In the genomic region with DNA sequence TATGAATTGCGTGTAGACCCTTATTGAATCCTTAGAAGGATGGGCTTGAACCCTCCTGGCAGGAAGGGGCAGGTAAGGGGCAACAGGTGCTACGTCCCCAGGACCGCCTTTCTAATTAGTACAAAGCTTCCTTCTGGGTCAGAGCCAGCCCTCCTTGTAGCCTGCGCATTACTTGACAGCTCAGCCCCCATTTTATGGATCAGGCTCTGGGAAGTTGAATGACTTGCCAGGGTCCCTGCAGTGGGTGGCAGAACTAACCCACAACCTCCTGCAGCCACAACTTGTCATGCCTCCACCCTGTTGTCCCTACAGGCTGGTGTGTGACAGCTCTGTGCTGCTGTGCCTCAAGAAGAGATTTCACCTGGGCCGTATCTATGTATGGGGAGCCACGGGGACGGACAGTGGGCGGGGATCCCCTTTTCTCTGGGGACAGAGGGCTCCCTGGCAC, we compare ENCODE assay signal across 14 cellular contexts. TPM values are rescaled to one million over a fixed set of nuclear protein-coding genes. Genes with fewer than 3 reads are reported as not detected.
DNase-seq lines count a peak whose midpoint lies in the region; ATAC-seq and TF ChIP-seq lines count a peak whose summit lies in the region.
"Had no signal": no experiment of that assay in that cellular context is flagged by ENCODE, and none has a peak within 500 bp of the region (broad histone marks: within the 10 kb centered on the region; RNA-seq: fewer than 3 reads in every experiment).

No MANE protein-coding gene starts in this region.

- H3K9me3 Mint-ChIP-seq in Calu3 (ENCODE audit: low read depth, unreplicated experiment) (no peaks in the 10 kb centered on the region), nephron (peaks cover 2% of the 10 kb centered on the region)
- no peaks in the 10 kb centered on the region for H3K9me3 Mint-ChIP-seq in activated naive CD8-positive, alpha-beta T cell treated with anti-CD3 and anti-CD28 coated beads, Interleukin-2, amount 50 U/mL, for 24 hours
- H3K9me3 Mint-ChIP-seq: T-cell had no signal

- no peaks in the 10 kb centered on the region for H3K27me3 ChIP-seq in effector memory CD4-positive, alpha-beta T cell (replicated peaks; ENCODE audit: control insufficient read depth, insufficient read depth, low read length, poor library complexity, severe bottlenecking)

- H3K4me3 Mint-ChIP-seq in Calu3 (ENCODE audit: low read depth, unreplicated experiment), result no peak overlapping the region
- peak overlapping the region; percentile 28 for H3K4me3 Mint-ChIP-seq in activated naive CD8-positive, alpha-beta T cell treated with anti-CD3 and anti-CD28 coated beads, Interleukin-2, amount 50 U/mL, for 24 hours
- peak overlapping the region; percentile 48 to 79 (median 76) for H3K4me3 Mint-ChIP-seq in nephron

- CTCF ChIA-PET in Calu3 (lab: Charles Lee), result interaction anchor here (0.6 to 2.9 kb wide), 3 partner anchors 11 to 196 kb away, joined by 3 to 12 read pairs (median 5); a partner anchor contains a TSS

- H3K4me1 Mint-ChIP-seq in Calu3 (ENCODE audit: low read depth, unreplicated experiment), result no peaks in the 10 kb centered on the region
- peaks cover 7% of the 10 kb centered on the region for H3K4me1 Mint-ChIP-seq in activated naive CD8-positive, alpha-beta T cell treated with anti-CD3 and anti-CD28 coated beads, Interleukin-2, amount 50 U/mL, for 24 hours
- H3K4me1 Mint-ChIP-seq in nephron, result no peaks in the 10 kb centered on the region

- intact Hi-C loops in Calu3 (cut with micrococcal nuclease; ENCODE audit: unreplicated experiment), result no loop called here

- H3K27ac ChIP-seq in C4-2B, result peak overlapping the region; percentile 78; the same call in 1 of the 2 replicates
- no peak overlapping the region for H3K27ac ChIP-seq in effector memory CD4-positive, alpha-beta T cell (ENCODE audit: insufficient read depth, low read length, poor library complexity, severe bottlenecking)

- H3K27me3 Mint-ChIP-seq in Calu3 (ENCODE audit: unreplicated experiment), result peaks cover 15% of the 10 kb centered on the region
- H3K27me3 Mint-ChIP-seq in activated naive CD8-positive, alpha-beta T cell treated with anti-CD3 and anti-CD28 coated beads, Interleukin-2, amount 50 U/mL, for 24 hours, result no peaks in the 10 kb centered on the region
- peaks cover 17% of the 10 kb centered on the region for H3K27me3 Mint-ChIP-seq in nephron (ENCODE audit: low read depth)

- ATAC-seq in activated naive CD8-positive, alpha-beta T cell treated with anti-CD3 and anti-CD28 coated beads, Interleukin-2, amount 50 U/mL, for 24 hours, result no peak
- ATAC-seq: T-cell had no signal

- TSS peak; percentile 13 for BruUV-seq in Calu3 (replicated peaks; lab: Mats Ljungman, UMichigan)

- TF ChIP-seq CTCF in C4-2B (conservative IDR thresholded peaks at IDR 0.05) (no peak), Calu3 (IDR thresholded peaks at IDR 0.05; ENCODE audit: unreplicated experiment) (no peak), nephron (IDR thresholded peaks at IDR 0.05; ENCODE audit: unreplicated experiment in 3 of 3) (no peak), GM13977 (IDR thresholded peaks at IDR 0.05; ENCODE audit: extremely low read depth, insufficient read depth, missing control alignments) (no peak)

- peaks cover 5% of the 10 kb centered on the region for H3K36me3 Mint-ChIP-seq in Calu3 (ENCODE audit: insufficient read depth, unreplicated experiment)
- no peaks in the 10 kb centered on the region for H3K36me3 Mint-ChIP-seq in activated naive CD8-positive, alpha-beta T cell treated with anti-CD3 and anti-CD28 coated beads, Interleukin-2, amount 50 U/mL, for 24 hours (ENCODE audit: low read depth)
- no peaks in the 10 kb centered on the region for H3K36me3 Mint-ChIP-seq in nephron (ENCODE audit: low read depth)
- H3K36me3 Mint-ChIP-seq: T-cell had no signal

- no peak overlapping the region for H3K4me3 ChIP-seq in effector memory CD4-positive, alpha-beta T cell (ENCODE audit: insufficient read depth, low read depth, low read length, poor library complexity, severe bottlenecking)

- H3K4me1 ChIP-seq in effector memory CD4-positive, alpha-beta T cell (ENCODE audit: control insufficient read depth, insufficient read depth, low read length, poor library complexity, severe bottlenecking), result peaks cover 5% of the 10 kb centered on the region

- H3K27ac Mint-ChIP-seq in Calu3 (ENCODE audit: unreplicated experiment) (no peak overlapping the region), nephron (peak overlapping the region in 1 of 3 experiments; percentile 29)
- H3K27ac Mint-ChIP-seq in activated naive CD8-positive, alpha-beta T cell treated with anti-CD3 and anti-CD28 coated beads, Interleukin-2, amount 50 U/mL, for 24 hours, result no peak overlapping the region

- no peaks in the 10 kb centered on the region for H3K9me3 ChIP-seq in effector memory CD4-positive, alpha-beta T cell (ENCODE audit: control insufficient read depth, low read length)
- H3K9me3 ChIP-seq: gastroesophageal sphincter had no signal

- no peaks in the 10 kb centered on the region for H3K36me3 ChIP-seq in effector memory CD4-positive, alpha-beta T cell (ENCODE audit: control insufficient read depth, insufficient read depth, low read length)
- H3K36me3 ChIP-seq: gastroesophageal sphincter had no signal

- in situ Hi-C loops in GM13977 (cut with MboI; ENCODE audit: low pct_unique_long_range_greater_than_20kb, low sequenced_read_pairs, unreplicated experiment), result no loop called here

- DNase-seq in Calu3 (no peak), GM13977 (ENCODE audit: low spot score) (no peak), AG08395 (ENCODE audit: low spot score) (no peak)
- no peak for DNase-seq in activated naive CD8-positive, alpha-beta T cell treated with anti-CD3 and anti-CD28 coated beads, Interleukin-2, amount 50 U/mL, for 24 hours
- no peak for DNase-seq in effector memory CD4-positive, alpha-beta T cell
- DNase-seq: activated gamma-delta T cell treated with Interleukin-2 at 50 U/mL for 16 hours; central memory CD4-positive, alpha-beta T cell; kidney glomerular epithelial cell; NCI-H1436; stimulated activated CD4-positive, alpha-beta T cell treated with anti-CD3 and anti-CD28 coated beads, Interleukin-4, amount 100 ng/mL, for 1 hour had no signal

RNA-seq across cellular contexts. Expression of a gene that starts 2.7 kb away (rescaled TPM):
- total RNA-seq in Calu3 (2022), result 58.4 and 78.6 TPM in 2 replicates

RNA-seq across cellular contexts. Expression of a gene that starts 42.9 kb away (rescaled TPM):
- total RNA-seq in Calu3 (2022), result 1.9 and 3.5 TPM in 2 replicates
